Comparison of ENCODE assay signal across 8 cellular contexts in genomic region chr17:21252289-21252874, GRCh38. TPM values are rescaled to one million over a fixed set of nuclear protein-coding genes. Genes with fewer than 3 reads are reported as not detected.
A peak's percentile ranks its signal among the peaks of the same experiment; 100 is the strongest.
DNase-seq lines count a peak whose midpoint lies in the region; ATAC-seq, FAIRE-seq and TF ChIP-seq lines count a peak whose summit lies in the region.

No MANE protein-coding gene starts in this region.

- intact Hi-C loops in Calu3 (cut with micrococcal nuclease; ENCODE audit: unreplicated experiment), result no loop called here

- no peak overlapping the region for H3K27ac Mint-ChIP-seq in Calu3 (ENCODE audit: unreplicated experiment)

- DNase-seq in Calu3 (no peak), LNCaP clone FGC (ENCODE audit: low read depth) (no peak), SHP77 treated with DMSO at 0.1 percent for 48 hours (lab: John Stamatoyannopoulos, UW) (no peak), GM19239 (ENCODE audit: insufficient read length, low spot score) (no peak), GM20000 (ENCODE audit: low spot score) (no peak)
- DNase-seq in effector memory CD4-positive, alpha-beta T cell, result no peak

- peaks cover 10% of the 10 kb centered on the region for H3K27me3 Mint-ChIP-seq in Calu3 (ENCODE audit: unreplicated experiment)

- FAIRE-seq in GM19239 (lab: Jason Lieb, UNC), result no peak

- no peaks in the 10 kb centered on the region for H3K36me3 ChIP-seq in effector memory CD4-positive, alpha-beta T cell (ENCODE audit: control insufficient read depth, insufficient read depth, low read length)
- peaks cover 13% of the 10 kb centered on the region for H3K36me3 ChIP-seq in neutrophil

- peaks cover 13% of the 10 kb centered on the region for H3K4me1 ChIP-seq in effector memory CD4-positive, alpha-beta T cell (ENCODE audit: control insufficient read depth, insufficient read depth, low read length, poor library complexity, severe bottlenecking)
- H3K4me1 ChIP-seq in neutrophil (ENCODE audit: control insufficient read depth in 1 of 2, insufficient read depth in 1 of 2, low read depth in 1 of 2, low read length in 1 of 2), result peaks cover 39 to 49% of the 10 kb centered on the region in 2 experiments

- CTCF ChIA-PET in Calu3 (lab: Charles Lee), result no interaction called here

- no peaks in the 10 kb centered on the region for H3K9me3 Mint-ChIP-seq in Calu3 (ENCODE audit: low read depth, unreplicated experiment)

- TSS peak; percentile 59 for BruUV-seq in Calu3 (replicated peaks; lab: Mats Ljungman, UMichigan)

- peaks cover 2% of the 10 kb centered on the region for H3K4me1 Mint-ChIP-seq in Calu3 (ENCODE audit: low read depth, unreplicated experiment)

- no peak for TF ChIP-seq CTCF in Calu3 (IDR thresholded peaks at IDR 0.05; ENCODE audit: unreplicated experiment)
- no peak for TF ChIP-seq CTCF in LNCaP clone FGC (IDR thresholded peaks at IDR 0.05; ENCODE audit: control insufficient read depth, extremely low read depth, insufficient read depth)
- no peak for TF ChIP-seq CTCF in neutrophil (IDR thresholded peaks at IDR 0.05)
- no peak for TF ChIP-seq CTCF in GM20000 (IDR thresholded peaks at IDR 0.05; ENCODE audit: extremely low read depth, missing control alignments)

- H3K9me3 ChIP-seq in effector memory CD4-positive, alpha-beta T cell (ENCODE audit: control insufficient read depth, low read length), result no peaks in the 10 kb centered on the region
- H3K9me3 ChIP-seq in neutrophil, result no peaks in the 10 kb centered on the region

- peaks cover 10% of the 10 kb centered on the region for H3K36me3 Mint-ChIP-seq in Calu3 (ENCODE audit: insufficient read depth, unreplicated experiment)

- H3K27ac ChIP-seq in effector memory CD4-positive, alpha-beta T cell (ENCODE audit: insufficient read depth, low read length, poor library complexity, severe bottlenecking), result no peak overlapping the region
- peak overlapping the region; percentile 92 for H3K27ac ChIP-seq in neutrophil

- ATAC-seq in GM18868 (IDR thresholded peaks at IDR 0.05; ENCODE audit: unreplicated experiment), result no peak

- H3K4me3 ChIP-seq in LNCaP clone FGC (ENCODE audit: low read depth, low read length) (peak overlapping the region; percentile 57), neutrophil (ENCODE audit: low read depth in 1 of 2, low read length in 1 of 2) (peak overlapping the region; percentile 75 to 91)
- peak overlapping the region; percentile 48 for H3K4me3 ChIP-seq in effector memory CD4-positive, alpha-beta T cell (ENCODE audit: insufficient read depth, low read depth, low read length, poor library complexity, severe bottlenecking)

- peak overlapping the region; percentile 65 for H3K4me3 Mint-ChIP-seq in Calu3 (ENCODE audit: low read depth, unreplicated experiment)

- H3K27me3 ChIP-seq in effector memory CD4-positive, alpha-beta T cell (replicated peaks; ENCODE audit: control insufficient read depth, insufficient read depth, low read length, poor library complexity, severe bottlenecking), result no peaks in the 10 kb centered on the region
- H3K27me3 ChIP-seq in neutrophil, result no peaks in the 10 kb centered on the region

RNA-seq across cellular contexts. Expression of gene NATD1, which starts 0.8 kb away (rescaled TPM):
- total RNA-seq in Calu3 (2022), result 1.5 and 1.7 TPM in 2 replicates

RNA-seq across cellular contexts. Expression of gene MAP2K3, which starts 32.1 kb away (rescaled TPM):
- total RNA-seq in Calu3 (2022), result 93.5 and 111 TPM in 2 replicates

RNA-seq across cellular contexts. Expression of gene TMEM11, which starts 38.4 kb away (rescaled TPM):
- total RNA-seq in Calu3 (2022), result 18.9 and 20.3 TPM in 2 replicates
